In the genomic region with DNA sequence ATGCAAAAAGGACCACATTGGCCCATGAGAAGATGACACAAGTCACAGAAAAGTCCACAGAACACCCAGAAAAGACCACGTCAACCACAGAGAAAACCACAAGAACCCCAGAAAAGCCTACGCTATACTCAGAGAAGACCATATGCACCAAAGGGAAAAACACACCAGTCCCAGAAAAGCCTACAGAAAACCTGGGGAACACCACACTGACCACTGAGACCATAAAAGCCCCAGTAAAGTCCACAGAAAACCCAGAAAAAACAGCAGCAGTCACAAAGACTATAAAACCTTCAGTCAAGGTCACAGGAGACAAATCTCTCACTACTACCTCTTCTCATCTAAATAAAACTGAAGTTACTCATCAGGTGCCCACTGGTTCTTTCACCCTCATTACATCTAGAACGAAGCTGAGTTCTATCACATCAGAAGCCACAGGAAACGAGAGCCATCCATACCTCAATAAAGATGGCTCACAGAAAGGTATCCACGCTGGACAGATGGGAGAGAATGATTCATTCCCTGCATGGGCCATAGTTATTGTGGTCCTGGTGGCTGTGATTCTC, we compare ENCODE assay signal across 28 cellular contexts. TPM values are rescaled to one million over a fixed set of nuclear protein-coding genes. Genes with fewer than 3 reads are reported as not detected.
"Had no signal": no experiment of that assay in that cellular context is flagged by ENCODE, and none has a peak within 500 bp of the region (broad histone marks: within the 10 kb centered on the region; RNA-seq: fewer than 3 reads in every experiment).

No MANE protein-coding gene starts in this region.

- H3K27me3 ChIP-seq: ovary, testis had no signal

- H3K4me3 ChIP-seq: esophagus muscularis mucosa, heart left ventricle, ovary, right lobe of liver, testis, transverse colon had no signal

- H3K36me3 ChIP-seq: esophagus muscularis mucosa, heart left ventricle, ovary, right lobe of liver, transverse colon had no signal

- DNase-seq: activated CD4-positive, alpha-beta memory T cell treated with anti-CD3 and anti-CD28 coated beads, Interleukin-2, amount 10 ng/mL, durations not matched to agents 7 days and 5 days; activated CD4-positive, alpha-beta T cell treated with anti-CD3 and anti-CD28 coated beads for 48 hours; activated CD4-positive, CD25-positive, alpha-beta regulatory T cell; activated CD8-positive, alpha-beta memory T cell treated with anti-CD3 and anti-CD28 coated beads, Interleukin-2, amount 10 ng/mL, durations not matched to agents 7 days and 5 days; activated gamma-delta T cell treated with Interleukin-2 at 50 U/mL for 16 hours; activated naive CD4-positive, alpha-beta T cell treated with anti-CD3 and anti-CD28 coated beads, Interleukin-2, amount 50 U/mL, for 16 hours; activated T-cell treated with anti-CD3 and anti-CD28 coated beads for 4 hours; dermis blood vessel endothelial cell; effector CD4-positive, alpha-beta T cell; foreskin keratinocyte; heart left ventricle; naive B cell; nephron progenitor cell; ovary; right lobe of liver; stimulated activated CD4-positive, alpha-beta T cell treated with anti-CD3 and anti-CD28 coated beads, Interleukin-2, amount 100 ng/mL, for 48 hours; T-cell; testis; transverse colon had no signal

- H3K27ac ChIP-seq: esophagus muscularis mucosa, foreskin keratinocyte, heart left ventricle, ovary, right lobe of liver, testis, transverse colon had no signal

- H3K27ac Mint-ChIP-seq: activated CD4-positive, alpha-beta memory T cell treated with anti-CD3 and anti-CD28 coated beads, Interleukin-2, amount 10 ng/mL, durations not matched to agents 7 days and 5 days; activated CD8-positive, alpha-beta memory T cell treated with anti-CD3 and anti-CD28 coated beads, Interleukin-2, amount 10 ng/mL, durations not matched to agents 7 days and 5 days; mesothelial cell of epicardium; progenitor cell of endocrine pancreas had no signal

- ATAC-seq: activated CD8-positive, alpha-beta memory T cell treated with anti-CD3 and anti-CD28 coated beads, Interleukin-2, amount 10 ng/mL, durations not matched to agents 7 days and 5 days; foreskin keratinocyte; heart left ventricle; right lobe of liver; T-cell had no signal

- H3K9me3 Mint-ChIP-seq: activated CD4-positive, alpha-beta memory T cell treated with anti-CD3 and anti-CD28 coated beads, Interleukin-2, amount 10 ng/mL, durations not matched to agents 7 days and 5 days had no signal

- H3K4me3 Mint-ChIP-seq: activated CD4-positive, alpha-beta memory T cell treated with anti-CD3 and anti-CD28 coated beads, Interleukin-2, amount 10 ng/mL, durations not matched to agents 7 days and 5 days; activated CD8-positive, alpha-beta memory T cell treated with anti-CD3 and anti-CD28 coated beads, Interleukin-2, amount 10 ng/mL, durations not matched to agents 7 days and 5 days; mesothelial cell of epicardium; nephron progenitor cell; T-cell had no signal

- H3K36me3 Mint-ChIP-seq: activated CD8-positive, alpha-beta memory T cell treated with anti-CD3 and anti-CD28 coated beads, Interleukin-2, amount 10 ng/mL, durations not matched to agents 7 days and 5 days; mesothelial cell of epicardium had no signal

RNA-seq across cellular contexts. Expression of a gene that starts 11.2 kb away (rescaled TPM):
- total RNA-seq: activated CD4-positive, alpha-beta memory T cell treated with anti-CD3 and anti-CD28 coated beads, Interleukin-2, amount 10 ng/mL, durations not matched to agents 7 days and 5 days; activated CD8-positive, alpha-beta memory T cell treated with anti-CD3 and anti-CD28 coated beads, Interleukin-2, amount 10 ng/mL, durations not matched to agents 7 days and 5 days; dermis blood vessel endothelial cell; esophagus muscularis mucosa; foreskin keratinocyte; kidney epithelial cell; lower leg skin; mesothelial cell of epicardium; renal cortical epithelial cell; right lobe of liver; skeletal muscle tissue; T-helper 2 cell treated with Interferon-gamma antibody and Interleukin-4, amounts not matched to agents 100 ng/mL and 5 ng/mL, for 36 hours had no signal

RNA-seq across cellular contexts. Expression of a gene that starts 20.0 kb away (rescaled TPM):
- total RNA-seq: activated CD4-positive, alpha-beta memory T cell treated with anti-CD3 and anti-CD28 coated beads, Interleukin-2, amount 10 ng/mL, durations not matched to agents 7 days and 5 days; activated CD8-positive, alpha-beta memory T cell treated with anti-CD3 and anti-CD28 coated beads, Interleukin-2, amount 10 ng/mL, durations not matched to agents 7 days and 5 days; bronchial epithelial cell; dermis blood vessel endothelial cell; foreskin keratinocyte; heart left ventricle; mesothelial cell of epicardium; renal cortical epithelial cell; right lobe of liver; skeletal muscle tissue; T-helper 2 cell treated with Interferon-gamma antibody and Interleukin-4, amounts not matched to agents 100 ng/mL and 5 ng/mL, for 36 hours; testis; transverse colon had no signal

RNA-seq across cellular contexts. Expression of a gene that starts 31.5 kb away (rescaled TPM):
- total RNA-seq: activated CD4-positive, alpha-beta memory T cell treated with anti-CD3 and anti-CD28 coated beads, Interleukin-2, amount 10 ng/mL, durations not matched to agents 7 days and 5 days; activated CD8-positive, alpha-beta memory T cell treated with anti-CD3 and anti-CD28 coated beads, Interleukin-2, amount 10 ng/mL, durations not matched to agents 7 days and 5 days; dermis blood vessel endothelial cell; foreskin keratinocyte; heart left ventricle; kidney epithelial cell; lower leg skin; mesothelial cell of epicardium; ovary; progenitor cell of endocrine pancreas; renal cortical epithelial cell; skeletal muscle tissue; T-cell; T-helper 2 cell treated with Interferon-gamma antibody and Interleukin-4, amounts not matched to agents 100 ng/mL and 5 ng/mL, for 36 hours; testis; transverse colon had no signal
